In genomic region chr18:57801379-57802165, GRCh38 we compare ENCODE assay signal across 8 cellular contexts. TPM values are rescaled to one million over a fixed set of nuclear protein-coding genes. Genes with fewer than 3 reads are reported as not detected.
DNase-seq lines count a peak whose midpoint lies in the region; ATAC-seq and TF ChIP-seq lines count a peak whose summit lies in the region.

No MANE protein-coding gene starts in this region.

- TF ChIP-seq CTCF in astrocyte of the spinal cord (IDR thresholded peaks at IDR 0.05; ENCODE audit: low read depth, low read length): no peak
- no peak for TF ChIP-seq CTCF in right lobe of liver (IDR thresholded peaks at IDR 0.05)
- no peak for TF ChIP-seq CTCF in transverse colon (IDR thresholded peaks at IDR 0.05)

- DNase-seq in cardiac septum (ENCODE audit: low spot score): peak; percentile 75
- no peak for DNase-seq in Right ventricle myocardium inferior (ENCODE audit: missing footprints)
- DNase-seq in astrocyte of the spinal cord (ENCODE audit: low read depth, low spot score): no peak
- no peak for DNase-seq in right lobe of liver
- DNase-seq in transverse colon: no peak
- DNase-seq in T1000 (lab: John Stamatoyannopoulos, UW): no peak
- no peak for DNase-seq in RKO (ENCODE audit: low spot score)
- DNase-seq in stimulated activated CD4-positive, alpha-beta T cell treated with anti-CD3 and anti-CD28 coated beads, Interleukin-4, amount 100 ng/mL, for 24 hours: no peak

- no peaks in the 10 kb centered on the region for H3K36me3 ChIP-seq in right lobe of liver
- H3K36me3 ChIP-seq in transverse colon: no peaks in the 10 kb centered on the region

- peak overlapping the region; percentile 92 for H3K4me3 ChIP-seq in astrocyte of the spinal cord (ENCODE audit: low read depth, low read length)
- peak overlapping the region; percentile 52 to 87 (median 73) for H3K4me3 ChIP-seq in right lobe of liver
- H3K4me3 ChIP-seq in transverse colon: peak overlapping the region; percentile 43 to 85 (median 74)

- no peak for TF ChIP-seq POLR2A in right lobe of liver (IDR thresholded peaks at IDR 0.05)
- TF ChIP-seq POLR2A in transverse colon (IDR thresholded peaks at IDR 0.05): no peak

- peak overlapping the region; percentile 16 to 86 (median 82) for H3K27ac ChIP-seq in right lobe of liver
- peak overlapping the region; percentile 85 to 96 (median 92) for H3K27ac ChIP-seq in transverse colon

- H3K9me3 ChIP-seq in right lobe of liver (no peaks in the 10 kb centered on the region), transverse colon (no peaks in the 10 kb centered on the region)

- 32% methylated on average over 29 of the region's 39 CpGs for WGBS in right lobe of liver (ENCODE audit: insufficient coverage, low coverage, low lambda C conversion rate, missing lambda C conversion rate)
- 22 to 40% methylated on average over 16 to 39 of the region's 39 CpGs for WGBS in transverse colon (ENCODE audit: low coverage in 1 of 2), 2 donors

- H3K4me1 ChIP-seq in right lobe of liver (peaks cover 0 to 36% (median 10%) of the 10 kb centered on the region in 4 donors), transverse colon (peaks cover 0 to 38% (median 20%) of the 10 kb centered on the region in 4 donors)

- intact Hi-C loops in cardiac septum (cut with DNase I): loop anchor here (5.0 to 10.0 kb wide), 3 partner anchors 34 to 167 kb away; no protein-coding TSS in a partner anchor
- intact Hi-C loops in Right ventricle myocardium inferior (cut with DNase I): loop anchor here (10.0 kb wide), 2 partner anchors 87 to 137 kb away; no protein-coding TSS in a partner anchor
- intact Hi-C loops in right lobe of liver (cut with DNase I): no loop called here
- intact Hi-C loops in transverse colon (cut with DNase I; ENCODE audit: low total_unique reads): no loop called here

- ATAC-seq in Right ventricle myocardium inferior (no peak), right lobe of liver (no peak)

- in situ Hi-C loops in astrocyte of the spinal cord (cut with HindIII; ENCODE audit: low sequenced_read_pairs) (no loop called here), transverse colon (cut with MboI; ENCODE audit: low pct_ligation_motif_present in 1 of 4, low pct_unique_long_range_greater_than_20kb in 1 of 4, low sequenced_read_pairs in 3 of 4) (no loop called here)

- TF ChIP-seq EP300 in transverse colon (IDR thresholded peaks at IDR 0.05; ENCODE audit: low read depth): no peak

- no peaks in the 10 kb centered on the region for H3K27me3 ChIP-seq in right lobe of liver
- H3K27me3 ChIP-seq in transverse colon: peaks cover 33% of the 10 kb centered on the region

RNA-seq across cellular contexts. Expression of gene ATP8B1, which starts 1.5 kb away (rescaled TPM):
- total RNA-seq in cardiac septum (9.3 TPM), Right ventricle myocardium inferior (5.0 TPM), right lobe of liver (10 to 100 TPM in 5 of 6 experiments, 1 to 10 TPM in 1; 9.0 to 18.4 (median 17.1) TPM), transverse colon (100 to 1,000 TPM; 120 to 321 (median 252) TPM)

Comparison
In these comparisons a context has a peak if more than half of its experiments do, and no peak if none do; other contexts are left out.
1. RNA of gene ATP8B1, which starts 1.5 kb away (total RNA-seq): 120 to 321 TPM in transverse colon; 9.0 to 18.4 TPM in right lobe of liver, 9.3 TPM in cardiac septum (single experiment) and 5.0 TPM in Right ventricle myocardium inferior (single experiment); every median in the first group is over 4 times any median in the second.
2. intact Hi-C loops: an anchor here in cardiac septum (5.0 to 10.0 kb wide) and Right ventricle myocardium inferior (10.0 kb wide); none called in right lobe of liver and transverse colon.
3. Peak in every context shown above with its lines, with median percentiles within 50 percentile points of each other: H3K4me3 ChIP-seq.